18 cellular contexts compared by ENCODE assay signal in genomic region chr16:72409428-72409827, GRCh38.
DNase-seq lines count a peak whose midpoint lies in the region; ATAC-seq and TF ChIP-seq lines count a peak whose summit lies in the region.
"Had no signal": no experiment of that assay in that cellular context is flagged by ENCODE, and none has a peak within 500 bp of the region (broad histone marks: within the 10 kb centered on the region; RNA-seq: fewer than 3 reads in every experiment).

No MANE protein-coding gene starts in this region.

- H3K27me3 Mint-ChIP-seq in GM23338 (ENCODE audit: insufficient read depth, low read depth, poor library complexity) (no peaks in the 10 kb centered on the region), WTC11 (ENCODE audit: low read depth) (no peaks in the 10 kb centered on the region), endodermal cell (ENCODE audit: insufficient read depth) (no peaks in the 10 kb centered on the region)
- H3K27me3 Mint-ChIP-seq: B cell; CD8-positive, alpha-beta memory T cell had no signal

- no peak overlapping the region for H4K5ac ChIP-seq in mesendoderm (ENCODE audit: low read length)

- CTCF ChIA-PET in WTC11 (lab: Charles Lee): interaction anchor here (1.3 to 2.0 kb wide), 3 partner anchors 9 to 423 kb away, joined by 4 to 14 read pairs (median 4); no protein-coding TSS in a partner anchor

- POLR2A ChIA-PET in WTC11 (lab: Charles Lee): no interaction called here

- H2AK5ac ChIP-seq in mesendoderm (ENCODE audit: low read length): no peak overlapping the region

- H4K20me1 ChIP-seq in GM23338 (replicated peaks; ENCODE audit: insufficient read depth): no peaks in the 10 kb centered on the region
- H4K20me1 ChIP-seq: BLaER1 treated with 17β-estradiol and CSF1 and Interleukin-3, amounts not matched to agents 10 nM and 100 nM had no signal

- no peak overlapping the region for H2BK15ac ChIP-seq in mesendoderm (replicated peaks; ENCODE audit: low read depth)

- H3K9me3 ChIP-seq in endodermal cell (ENCODE audit: control insufficient read depth, low read length): peaks cover 31% of the 10 kb centered on the region
- H3K9me3 ChIP-seq in suprapubic skin: no peaks in the 10 kb centered on the region
- H3K9me3 ChIP-seq: BLaER1 treated with 17β-estradiol and CSF1 and Interleukin-3, amounts not matched to agents 10 nM and 100 nM had no signal

- ATAC-seq in GM23338 (peak; percentile 81), WTC11 (peak; percentile 78), HG02623 (IDR thresholded peaks at IDR 0.05; ENCODE audit: unreplicated experiment) (no peak), Right ventricle myocardium superior (ENCODE audit: poor library complexity) (no peak)
- ATAC-seq: HCT116 had no signal

- TF ChIP-seq EP300 in suprapubic skin (IDR thresholded peaks at IDR 0.05): no peak

- H3K9ac ChIP-seq in endodermal cell (ENCODE audit: extremely low read depth, low read length, poor library complexity, severe bottlenecking): no peak overlapping the region
- no peak overlapping the region for H3K9ac ChIP-seq in mesendoderm (ENCODE audit: low read length)
- H3K9ac ChIP-seq: BLaER1 treated with 17β-estradiol and CSF1 and Interleukin-3, amounts not matched to agents 10 nM and 100 nM; GM23248 had no signal

- no peaks in the 10 kb centered on the region for H3K79me2 ChIP-seq in GM23338 (replicated peaks; ENCODE audit: insufficient read depth)
- H3K79me2 ChIP-seq in mesendoderm (ENCODE audit: control insufficient read depth, insufficient read depth, low read length): no peaks in the 10 kb centered on the region

- H3K4me1 ChIP-seq in GM23338 (ENCODE audit: insufficient read depth): peaks cover 13% of the 10 kb centered on the region
- no peaks in the 10 kb centered on the region for H3K4me1 ChIP-seq in endodermal cell (ENCODE audit: control insufficient read depth, insufficient read depth, low read length)
- no peaks in the 10 kb centered on the region for H3K4me1 ChIP-seq in mesendoderm (ENCODE audit: control insufficient read depth, low read depth, low read length)
- no peaks in the 10 kb centered on the region for H3K4me1 ChIP-seq in suprapubic skin
- H3K4me1 ChIP-seq: BLaER1 treated with 17β-estradiol and CSF1 and Interleukin-3, amounts not matched to agents 10 nM and 100 nM had no signal

- DNase-seq in GM23338 (ENCODE audit: low spot score) (peak; percentile 45), WTC11 (ENCODE audit: low spot score) (no peak), endodermal cell (peak; percentile 57), mesendoderm (peak; percentile 60), suprapubic skin (ENCODE audit: low spot score in 2 of 2) (no peak), Right ventricle myocardium superior (no peak)
- DNase-seq: CD8-positive, alpha-beta memory T cell; COR-L47; DMS 273 treated with DMSO at 0.1 percent for 48 hours; DMS53; DND-41; GM23248; H7; HFFc6 had no signal

- H3K4ac ChIP-seq in mesendoderm (ENCODE audit: low read depth, low read length): no peak overlapping the region

- H2BK5ac ChIP-seq in mesendoderm (ENCODE audit: low read length): no peak overlapping the region

- no peak overlapping the region for H2AFZ ChIP-seq in GM23338
- H2AFZ ChIP-seq: GM23248 had no signal

- H3K9me2 ChIP-seq in GM23338 (ENCODE audit: insufficient read depth): no peaks in the 10 kb centered on the region

- TF ChIP-seq CTCF in GM23338 (conservative IDR thresholded peaks at IDR 0.05; ENCODE audit: low read depth in 2 of 2) (no peak), WTC11 (IDR thresholded peaks at IDR 0.05) (no peak), endodermal cell (conservative IDR thresholded peaks at IDR 0.05) (no peak), suprapubic skin (IDR thresholded peaks at IDR 0.05) (no peak)

- no peaks in the 10 kb centered on the region; the same call in 2 of the 3 replicates for H3K9me3 Mint-ChIP-seq in GM23338
- peaks cover 20% of the 10 kb centered on the region for H3K9me3 Mint-ChIP-seq in WTC11
- peaks cover 22% of the 10 kb centered on the region for H3K9me3 Mint-ChIP-seq in endodermal cell
- H3K9me3 Mint-ChIP-seq: HFFc6 had no signal

- H3K18ac ChIP-seq in mesendoderm (ENCODE audit: low read length): no peak overlapping the region

- no peak overlapping the region for H4K8ac ChIP-seq in mesendoderm (ENCODE audit: low read depth, low read length)

- H3K23ac ChIP-seq in mesendoderm (ENCODE audit: low read length): no peak overlapping the region

- H3K4me3 ChIP-seq in GM23338 (no peak overlapping the region), endodermal cell (ENCODE audit: low read length) (no peak overlapping the region), mesendoderm (ENCODE audit: low read length) (no peak overlapping the region), suprapubic skin (no peak overlapping the region)
- H3K4me3 ChIP-seq: BLaER1 treated with 17β-estradiol and CSF1 and Interleukin-3, amounts not matched to agents 10 nM and 100 nM; GM23248 had no signal

- 33 to 76% methylated on average over 1 to 3 of the region's 3 CpGs for WGBS in endodermal cell (ENCODE audit: insufficient coverage in 1 of 2, insufficient read length in 1 of 2), 2 experiments
- WGBS in mesendoderm (ENCODE audit: extremely low coverage, insufficient coverage, low lambda C conversion rate): no CpG with 5 or more reads among the region's 3 CpGs
- 80% methylated on average over 3 of the region's 3 CpGs for WGBS in suprapubic skin

- intact Hi-C loops in Right ventricle myocardium superior (cut with DNase I): loop anchor here (10.0 kb wide), 1 partner anchor 1465 kb away; no protein-coding TSS in a partner anchor

- no peak overlapping the region for H3K4me3 Mint-ChIP-seq in GM23338
- H3K4me3 Mint-ChIP-seq in WTC11: no peak overlapping the region
- no peak overlapping the region for H3K4me3 Mint-ChIP-seq in endodermal cell
- H3K4me3 Mint-ChIP-seq: B cell; CD8-positive, alpha-beta memory T cell; HFFc6 had no signal

- H3K4me2 ChIP-seq in GM23338 (no peak overlapping the region), mesendoderm (ENCODE audit: low read length) (no peak overlapping the region)
- H3K4me2 ChIP-seq: BLaER1 treated with 17β-estradiol and CSF1 and Interleukin-3, amounts not matched to agents 10 nM and 100 nM had no signal

- no peaks in the 10 kb centered on the region for H3K79me1 ChIP-seq in mesendoderm (ENCODE audit: low read length)

- H3K36me3 ChIP-seq in GM23338 (ENCODE audit: insufficient read depth) (no peaks in the 10 kb centered on the region), endodermal cell (ENCODE audit: control insufficient read depth, insufficient read depth, low read length) (no peaks in the 10 kb centered on the region), mesendoderm (ENCODE audit: control insufficient read depth, insufficient read depth, low read length) (no peaks in the 10 kb centered on the region), suprapubic skin (no peaks in the 10 kb centered on the region)
- H3K36me3 ChIP-seq: BLaER1 treated with 17β-estradiol and CSF1 and Interleukin-3, amounts not matched to agents 10 nM and 100 nM had no signal

- H3K27ac ChIP-seq in GM23338 (ENCODE audit: low read depth): no peak overlapping the region
- no peak overlapping the region for H3K27ac ChIP-seq in endodermal cell (ENCODE audit: low read depth, low read length)
- no peak overlapping the region for H3K27ac ChIP-seq in mesendoderm (ENCODE audit: low read depth, low read length)
- no peak overlapping the region for H3K27ac ChIP-seq in suprapubic skin
- H3K27ac ChIP-seq: BLaER1 treated with 17β-estradiol and CSF1 and Interleukin-3, amounts not matched to agents 10 nM and 100 nM; GM23248 had no signal

- TF ChIP-seq POLR2A in suprapubic skin (IDR thresholded peaks at IDR 0.05): no peak

- peaks cover 10% of the 10 kb centered on the region for H3K36me3 Mint-ChIP-seq in GM23338 (ENCODE audit: low read depth)
- peaks cover 14% of the 10 kb centered on the region for H3K36me3 Mint-ChIP-seq in WTC11
- H3K36me3 Mint-ChIP-seq in endodermal cell (ENCODE audit: low read depth): peaks cover 10% of the 10 kb centered on the region
- H3K36me3 Mint-ChIP-seq: CD8-positive, alpha-beta memory T cell had no signal

- H3K27ac Mint-ChIP-seq in GM23338 (no peak overlapping the region), WTC11 (no peak overlapping the region), endodermal cell (no peak overlapping the region)
- H3K27ac Mint-ChIP-seq: B cell; CD8-positive, alpha-beta memory T cell; HFFc6 had no signal

- H3K56ac ChIP-seq in mesendoderm (ENCODE audit: low read length): no peak overlapping the region

- H3F3A ChIP-seq in GM23338 (replicated peaks; ENCODE audit: low read depth): no peaks in the 10 kb centered on the region

- peaks cover 13% of the 10 kb centered on the region; the same call in 2 of the 3 replicates for H3K4me1 Mint-ChIP-seq in GM23338
- peaks cover 16% of the 10 kb centered on the region for H3K4me1 Mint-ChIP-seq in WTC11
- peaks cover 10% of the 10 kb centered on the region for H3K4me1 Mint-ChIP-seq in endodermal cell
- H3K4me1 Mint-ChIP-seq: CD8-positive, alpha-beta memory T cell had no signal

- no peaks in the 10 kb centered on the region for H3K27me3 ChIP-seq in GM23338 (ENCODE audit: insufficient read depth)
- H3K27me3 ChIP-seq in endodermal cell (ENCODE audit: control insufficient read depth, insufficient read depth, low read length, poor library complexity, severe bottlenecking): no peaks in the 10 kb centered on the region
- H3K27me3 ChIP-seq in mesendoderm (ENCODE audit: insufficient read depth, low read length, poor library complexity): no peaks in the 10 kb centered on the region
- H3K27me3 ChIP-seq in suprapubic skin: no peaks in the 10 kb centered on the region
- H3K27me3 ChIP-seq: BLaER1 treated with 17β-estradiol and CSF1 and Interleukin-3, amounts not matched to agents 10 nM and 100 nM had no signal

- no peak overlapping the region for H2BK120ac ChIP-seq in mesendoderm (ENCODE audit: low read depth, low read length)

TF ChIP-seq in GM23338, 12 proteins besides CTCF, POLR2A, EP300 and RAD21 (continues in another document):
- TF ChIP-seq ZNF114 (CRISPR knock-in tag; IDR thresholded peaks at IDR 0.05): no peak
- TF ChIP-seq ZNF331 (CRISPR knock-in tag; IDR thresholded peaks at IDR 0.05; ENCODE audit: low read depth): no peak

TF ChIP-seq in WTC11, 78 proteins besides CTCF, POLR2A, EP300 and RAD21:
- TF ChIP-seq MXD4 (CRISPR knock-in tag; IDR thresholded peaks at IDR 0.05; ENCODE audit: borderline replicate concordance) (no peak), TEAD1 (CRISPR knock-in tag; IDR thresholded peaks at IDR 0.05) (no peak), JAZF1 (CRISPR knock-in tag; IDR thresholded peaks at IDR 0.05) (no peak), ETV6 (CRISPR knock-in tag; IDR thresholded peaks at IDR 0.05) (no peak), SP1 (CRISPR knock-in tag; conservative IDR thresholded peaks at IDR 0.05) (no peak)

Comparison
In these comparisons a context has a peak if more than half of its experiments do, and no peak if none do; other contexts are left out.
1. ATAC-seq: peak in GM23338 (single experiment) and WTC11 (single experiment); none in HG02623 (single experiment) and Right ventricle myocardium superior (single experiment).
2. DNase-seq: peak in GM23338 (single experiment), endodermal cell (single experiment) and mesendoderm (single experiment); none in WTC11 (single experiment), suprapubic skin (0 of 2) and Right ventricle myocardium superior (single experiment).